ENCODE assay signal across 17 cellular contexts in genomic region chrX:56751071-56751470, GRCh38. TPM values are rescaled to one million over a fixed set of nuclear protein-coding genes. Genes with fewer than 3 reads are reported as not detected.
DNase-seq lines count a peak whose midpoint lies in the region; ATAC-seq and TF ChIP-seq lines count a peak whose summit lies in the region.
"Had no signal": no experiment of that assay in that cellular context is flagged by ENCODE, and none has a peak within 500 bp of the region (broad histone marks: within the 10 kb centered on the region; RNA-seq: fewer than 3 reads in every experiment).

No MANE protein-coding gene starts in this region.

- CTCF ChIA-PET in T-cell (lab: Charles Lee): no interaction called here

- peak overlapping the region; percentile 3 to 46 for H3K27ac Mint-ChIP-seq in T-cell
- H3K27ac Mint-ChIP-seq in type B pancreatic cell: peak overlapping the region; percentile 21

- H3K27me3 Mint-ChIP-seq in T-cell (peaks cover 0 to 19% of the 10 kb centered on the region in 2 donors), type B pancreatic cell (no peaks in the 10 kb centered on the region)

- peaks cover 23% of the 10 kb centered on the region for H3K36me3 Mint-ChIP-seq in T-cell
- H3K36me3 Mint-ChIP-seq in type B pancreatic cell: peaks cover 16% of the 10 kb centered on the region

- DNase-seq in ELR (ENCODE audit: low read depth) (peak; percentile 22), T-cell (no peak), iris pigment epithelial cell (ENCODE audit: low read depth) (peak; percentile 31), type B pancreatic cell (ENCODE audit: extremely low spot score, unreplicated experiment) (no peak), inferior parietal cortex (ENCODE audit: extremely low spot score) (no peak), hepatic stellate cell (ENCODE audit: low spot score) (no peak), HUDEP-2 (lab: John Stamatoyannopoulos, UW; ENCODE audit: unreplicated experiment in 76 of 76) (no peak)
- DNase-seq: COR-L47, GDM1, KBM-7, NCI-H1092 treated with DMSO at 0.1 percent for 48 hours, NCI-H1694, NCI-H69, SHP77 had no signal

- H3K4me1 Mint-ChIP-seq in T-cell (peaks cover 36 to 62% (median 44%) of the 10 kb centered on the region in 3 donors), type B pancreatic cell (ENCODE audit: unreplicated experiment) (no peaks in the 10 kb centered on the region)

- TF ChIP-seq CTCF in type B pancreatic cell (conservative IDR thresholded peaks at IDR 0.05): no peak

- POLR2A ChIA-PET in T-cell (lab: Charles Lee): no interaction called here

- H3K9me3 Mint-ChIP-seq in T-cell: no peaks in the 10 kb centered on the region
- peaks cover 5% of the 10 kb centered on the region for H3K9me3 Mint-ChIP-seq in type B pancreatic cell

- H3K4me3 Mint-ChIP-seq in T-cell: no peak overlapping the region
- no peak overlapping the region for H3K4me3 Mint-ChIP-seq in type B pancreatic cell

- no peak for ATAC-seq in T-cell (replicated peaks in 1 of 4)
- ATAC-seq: HCT116, Panc1, SK-N-SH treated with all-trans-retinoic acid at 6 μM for 48 hours had no signal

RNA-seq across cellular contexts. Expression of gene NBDY, which starts 22.0 kb away (rescaled TPM):
- total RNA-seq in T-cell: 10 to 100 TPM; 28.6 to 39.9 (median 33.8) TPM
- 52.5 and 55.1 TPM in 2 replicates for total RNA-seq in type B pancreatic cell (ENCODE audit: low replicate concordance)

Comparison
In these comparisons a context has a peak if more than half of its experiments do, and no peak if none do; other contexts are left out.
1. DNase-seq: peak in ELR (single experiment) and iris pigment epithelial cell (single experiment); none in T-cell (0 of 34), type B pancreatic cell (single experiment), inferior parietal cortex (single experiment), hepatic stellate cell (single experiment) and HUDEP-2 (0 of 76).